In the genomic region with DNA sequence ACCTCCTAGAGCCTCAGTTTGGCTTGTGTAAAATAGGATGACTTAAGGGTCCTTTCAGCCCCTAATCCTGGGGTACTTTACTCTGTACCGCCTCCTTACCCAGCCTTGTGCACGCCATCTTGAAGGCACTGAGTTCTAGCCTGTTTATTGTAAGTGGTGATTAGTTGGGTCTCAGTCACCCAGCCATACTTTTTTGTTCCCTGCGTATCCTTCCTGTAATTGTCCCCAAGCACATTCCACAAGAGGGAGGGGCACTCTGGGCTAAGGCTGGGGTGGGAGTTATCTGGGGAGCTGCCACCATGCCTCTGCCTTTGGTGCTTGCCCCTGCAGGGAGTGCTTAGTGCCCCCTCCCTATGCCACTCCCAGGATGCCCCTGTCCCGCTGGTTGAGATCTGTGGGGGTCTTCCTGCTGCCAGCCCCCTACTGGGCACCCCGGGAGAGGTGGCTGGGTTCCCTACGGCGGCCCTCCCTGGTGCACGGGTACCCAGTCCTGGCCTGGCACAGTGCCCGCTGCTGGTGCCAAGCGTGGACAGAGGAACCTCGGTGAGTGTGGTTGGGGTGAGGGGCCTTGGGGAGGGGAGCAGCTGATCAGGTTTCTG, we compare ENCODE assay signal across 8 cellular contexts. TPM values are rescaled to one million over a fixed set of nuclear protein-coding genes. Genes with fewer than 3 reads are reported as not detected.
A peak's percentile ranks its signal among the peaks of the same experiment; 100 is the strongest.
DNase-seq lines count a peak whose midpoint lies in the region; ATAC-seq and TF ChIP-seq lines count a peak whose summit lies in the region.

No MANE protein-coding gene starts in this region.

- H3K36me3 Mint-ChIP-seq in central memory CD8-positive, alpha-beta T cell (ENCODE audit: insufficient read depth), result peaks cover 19% of the 10 kb centered on the region

- H3K27ac ChIP-seq in upper lobe of right lung, result peak overlapping the region; percentile 90

- H3K9me3 ChIP-seq in upper lobe of right lung, result no peaks in the 10 kb centered on the region

- intact Hi-C loops in upper lobe of right lung (cut with DNase I), result no loop called here

- H3K4me1 Mint-ChIP-seq in central memory CD8-positive, alpha-beta T cell, result peaks cover 27% of the 10 kb centered on the region

- no peak for ATAC-seq in central memory CD8-positive, alpha-beta T cell (replicated peaks; ENCODE audit: extremely low read depth, poor library complexity, severe bottlenecking)
- ATAC-seq in upper lobe of right lung (peak; percentile 13), HG02759 (IDR thresholded peaks at IDR 0.05; ENCODE audit: unreplicated experiment) (no peak)

- peaks cover 26% of the 10 kb centered on the region for H3K36me3 ChIP-seq in upper lobe of right lung

- peaks cover 19% of the 10 kb centered on the region for H3K4me1 ChIP-seq in upper lobe of right lung

- peak overlapping the region; percentile 97 for H3K27ac Mint-ChIP-seq in central memory CD8-positive, alpha-beta T cell (ENCODE audit: low read depth)

- no peaks in the 10 kb centered on the region for H3K27me3 Mint-ChIP-seq in central memory CD8-positive, alpha-beta T cell

- TF ChIP-seq CTCF in upper lobe of right lung (IDR thresholded peaks at IDR 0.05), result no peak

- DNase-seq in DMS79 treated with DMSO at 0.1 percent for 48 hours (lab: John Stamatoyannopoulos, UW), result peak; percentile 32
- peak; percentile 44 for DNase-seq in M059J (ENCODE audit: low read depth)
- no peak for DNase-seq in central memory CD8-positive, alpha-beta T cell (ENCODE audit: low spot score in 2 of 2)
- DNase-seq in medulla oblongata (ENCODE audit: extremely low spot score), result peak; percentile 19
- DNase-seq in upper lobe of right lung, result peak; percentile 80
- no peak for DNase-seq in activated CD4-positive, CD25-positive, alpha-beta regulatory T cell (lab: John Stamatoyannopoulos, UW)
- no peak for DNase-seq in islet precursor cell

- no peaks in the 10 kb centered on the region for H3K27me3 ChIP-seq in upper lobe of right lung

- no peaks in the 10 kb centered on the region for H3K9me3 Mint-ChIP-seq in central memory CD8-positive, alpha-beta T cell

- H3K4me3 ChIP-seq in upper lobe of right lung, result peak overlapping the region; percentile 96

- H3K4me3 Mint-ChIP-seq in central memory CD8-positive, alpha-beta T cell, result peak overlapping the region; percentile 91

RNA-seq across cellular contexts. Expression of a gene that starts 0.9 kb away (rescaled TPM):
- total RNA-seq in M059J (2014; rRNA removed; shearing (Covaris generic)), result 203 and 262 TPM in 2 replicates
- 225 TPM for total RNA-seq in upper lobe of right lung

RNA-seq across cellular contexts. Expression of a gene that starts 8.3 kb away (rescaled TPM):
- not detected in 2 replicates for total RNA-seq in M059J (2014; rRNA removed; shearing (Covaris generic))
- not detected for total RNA-seq in upper lobe of right lung

RNA-seq across cellular contexts. Expression of a gene that starts 11.2 kb away (rescaled TPM):
- 49.0 and 52.9 TPM in 2 replicates for total RNA-seq in M059J (2014; rRNA removed; shearing (Covaris generic))
- 27.0 TPM for total RNA-seq in upper lobe of right lung

RNA-seq across cellular contexts. Expression of a gene that starts 32.3 kb away (rescaled TPM):
- total RNA-seq in M059J (2014; rRNA removed; shearing (Covaris generic)), result 0.66 and 1.7 TPM in 2 replicates
- 2.6 TPM for total RNA-seq in upper lobe of right lung

RNA-seq across cellular contexts. Expression of a gene that starts 36.2 kb away (rescaled TPM):
- total RNA-seq in M059J (2014; rRNA removed; shearing (Covaris generic)), result 15.1 and 15.8 TPM in 2 replicates
- 51.2 TPM for total RNA-seq in upper lobe of right lung

Comparison
In these comparisons a context has a peak if more than half of its experiments do, and no peak if none do; other contexts are left out.
1. DNase-seq: peak in DMS79 treated with DMSO at 0.1 percent for 48 hours (single experiment), M059J (single experiment), medulla oblongata (single experiment) and upper lobe of right lung (single experiment); none in central memory CD8-positive, alpha-beta T cell (0 of 2), activated CD4-positive, CD25-positive, alpha-beta regulatory T cell (0 of 4) and islet precursor cell (single experiment).